In the genomic region with DNA sequence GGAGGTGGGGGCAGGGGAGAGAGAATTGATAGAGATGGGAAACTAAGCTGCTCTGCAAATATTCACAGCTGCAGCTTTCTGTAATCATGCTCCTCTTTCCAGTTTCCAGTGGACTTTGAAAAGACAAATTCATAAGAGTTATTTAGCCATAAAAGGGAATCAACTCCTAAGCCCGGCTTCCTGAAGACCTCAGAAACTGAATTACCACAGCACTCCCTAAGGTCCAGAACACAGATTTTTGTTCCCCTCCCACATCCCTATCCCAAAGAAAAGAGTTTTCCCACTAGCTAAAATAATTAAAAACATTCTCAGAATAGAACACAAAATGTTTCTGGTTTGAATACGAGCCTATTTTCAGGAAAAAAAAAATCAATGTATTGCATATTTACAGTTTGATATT, we compare ENCODE assay signal across 13 cellular contexts.
DNase-seq lines count a peak whose midpoint lies in the region; ATAC-seq, FAIRE-seq and TF ChIP-seq lines count a peak whose summit lies in the region.
"Had no signal": no experiment of that assay in that cellular context is flagged by ENCODE, and none has a peak within 500 bp of the region (broad histone marks: within the 10 kb centered on the region; RNA-seq: fewer than 3 reads in every experiment).

No MANE protein-coding gene starts in this region.

- TF ChIP-seq CTCF in endothelial cell (IDR thresholded peaks at IDR 0.05; ENCODE audit: unreplicated experiment), result no peak
- TF ChIP-seq CTCF in gastrocnemius medialis (IDR thresholded peaks at IDR 0.05 in 4 of 5, conservative IDR thresholded peaks at IDR 0.05 in 1 of 5), result no peak
- TF ChIP-seq CTCF in prostate gland (IDR thresholded peaks at IDR 0.05), result no peak

- no peaks in the 10 kb centered on the region for H3K9me3 ChIP-seq in gastrocnemius medialis
- no peaks in the 10 kb centered on the region for H3K9me3 ChIP-seq in prostate gland
- H3K9me3 ChIP-seq: HAP-1 had no signal

- H3K4me1 ChIP-seq in ACC112 (ENCODE audit: control insufficient read depth, insufficient read depth, low read length, unreplicated experiment) (peaks cover 10% of the 10 kb centered on the region), gastrocnemius medialis (peaks cover 0 to 5% of the 10 kb centered on the region in 2 donors), prostate gland (replicated peaks) (no peaks in the 10 kb centered on the region)
- H3K4me1 ChIP-seq: HAP-1 had no signal

- H3K36me3 Mint-ChIP-seq in endothelial cell (ENCODE audit: low read depth, unreplicated experiment), result no peaks in the 10 kb centered on the region

- H3K27ac Mint-ChIP-seq in endothelial cell (ENCODE audit: unreplicated experiment), result peak overlapping the region; percentile 59

- H3K27me3 Mint-ChIP-seq in endothelial cell (ENCODE audit: unreplicated experiment), result no peaks in the 10 kb centered on the region

- no peaks in the 10 kb centered on the region for H3K27me3 ChIP-seq in ACC112 (ENCODE audit: insufficient read depth, low read length)
- H3K27me3 ChIP-seq in gastrocnemius medialis, result no peaks in the 10 kb centered on the region
- no peaks in the 10 kb centered on the region for H3K27me3 ChIP-seq in prostate gland (replicated peaks; ENCODE audit: insufficient read depth)

- peaks cover 62% of the 10 kb centered on the region for H3K4me1 Mint-ChIP-seq in endothelial cell (ENCODE audit: unreplicated experiment)

- no peaks in the 10 kb centered on the region for H3K36me3 ChIP-seq in ACC112 (ENCODE audit: insufficient read depth, low read length)
- H3K36me3 ChIP-seq in gastrocnemius medialis, result no peaks in the 10 kb centered on the region
- no peaks in the 10 kb centered on the region for H3K36me3 ChIP-seq in prostate gland
- H3K36me3 ChIP-seq: HAP-1 had no signal

- no peak overlapping the region for H3K27ac ChIP-seq in ACC112 (ENCODE audit: low read depth, low read length)
- peak overlapping the region in 3 of 4 donors; percentile 12 to 64 (median 44) for H3K27ac ChIP-seq in gastrocnemius medialis
- H3K27ac ChIP-seq in substantia nigra (ENCODE audit: low read depth, low read length, poor library complexity, severe bottlenecking), result no peak overlapping the region
- H3K27ac ChIP-seq in prostate gland, result no peak overlapping the region
- H3K27ac ChIP-seq: C4-2B had no signal

- ATAC-seq in left ventricle myocardium superior, result peak; percentile 73
- no peak for ATAC-seq in gastrocnemius medialis

- DNase-seq in endothelial cell (ENCODE audit: low spot score), result no peak
- DNase-seq in left ventricle myocardium superior, result no peak
- DNase-seq in gastrocnemius medialis, result no peak
- DNase-seq in substantia nigra (lab: John Stamatoyannopoulos, UW), result no peak
- no peak for DNase-seq in H54 (ENCODE audit: insufficient read length, low spot score)
- DNase-seq in NCI-H2227 treated with DMSO at 0.1 percent for 48 hours (lab: John Stamatoyannopoulos, UW), result no peak
- no peak for DNase-seq in prostate gland (ENCODE audit: low spot score)
- DNase-seq: NCI-H2029 treated with DMSO at 0.1 percent for 48 hours, NCI-H69 had no signal

- no peaks in the 10 kb centered on the region for H3K9me3 Mint-ChIP-seq in endothelial cell (ENCODE audit: unreplicated experiment)

- TF ChIP-seq POLR2A in gastrocnemius medialis (IDR thresholded peaks at IDR 0.05) (no peak), H54 (IDR thresholded peaks at IDR 0.05; ENCODE audit: low read depth, low read length) (no peak), prostate gland (IDR thresholded peaks at IDR 0.05) (no peak)

- peak overlapping the region; percentile 63 for H2AFZ ChIP-seq in ACC112 (ENCODE audit: low read length, unreplicated experiment)

- H3K4me3 Mint-ChIP-seq in endothelial cell (ENCODE audit: unreplicated experiment), result no peak overlapping the region

- no peaks in the 10 kb centered on the region for H3K79me2 ChIP-seq in ACC112 (ENCODE audit: control insufficient read depth, insufficient read depth, low read length, unreplicated experiment)

- H3K4me3 ChIP-seq in ACC112 (ENCODE audit: low read depth, low read length) (no peak overlapping the region), gastrocnemius medialis (no peak overlapping the region), prostate gland (no peak overlapping the region)
- H3K4me3 ChIP-seq: HAP-1 had no signal

- intact Hi-C loops in left ventricle myocardium superior (cut with micrococcal nuclease), result no loop called here
- intact Hi-C loops in gastrocnemius medialis (cut with DNase I; ENCODE audit: low total_unique reads), result no loop called here
- intact Hi-C loops in prostate gland (cut with DNase I), result no loop called here

- FAIRE-seq in H54 (lab: Jason Lieb, UNC), result no peak
- FAIRE-seq: A204.1 had no signal

- WGBS in prostate gland, result 77% methylated on average over 2 of the region's 2 CpGs

- in situ Hi-C loops in gastrocnemius medialis (cut with MboI; ENCODE audit: low sequenced_read_pairs in 4 of 4), result no loop called here

Comparison
In these comparisons a context has a peak if more than half of its experiments do, and no peak if none do; other contexts are left out.
1. H3K27ac ChIP-seq: peak in gastrocnemius medialis (3 of 4); none in ACC112 (single experiment), substantia nigra (single experiment) and prostate gland (0 of 2).